ENCODE assay signal across 19 cellular contexts in the genomic region with DNA sequence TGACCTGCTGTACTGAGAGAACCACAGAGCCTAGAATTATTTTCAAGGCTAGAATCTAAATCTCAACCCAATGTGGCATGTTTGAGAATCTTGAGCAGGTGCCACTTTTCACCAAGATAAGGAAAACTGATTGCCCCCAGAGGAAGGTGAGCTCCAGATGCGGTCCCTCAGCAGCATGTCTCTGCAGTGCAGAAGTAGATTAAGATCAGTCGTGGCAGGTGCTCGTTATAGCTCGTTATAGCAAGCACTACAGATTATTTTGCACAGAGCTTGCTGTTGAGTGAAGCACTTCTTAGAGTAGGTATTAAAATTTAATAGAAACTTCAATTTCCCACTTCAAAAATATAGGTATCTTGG.
"Had no signal": no experiment of that assay in that cellular context is flagged by ENCODE, and none has a peak within 500 bp of the region (broad histone marks: within the 10 kb centered on the region; RNA-seq: fewer than 3 reads in every experiment).

No MANE protein-coding gene starts in this region.

- H3K4me3 ChIP-seq: body of pancreas, coronary artery, esophagus muscularis mucosa, hepatocyte, tibial nerve, uterus had no signal

- H3K4me3 Mint-ChIP-seq: activated T-cell treated with anti-CD3 and anti-CD28 coated beads, Interleukin-2, amount 50 U/mL, for 24 hours; central memory CD8-positive, alpha-beta T cell; stimulated activated memory B cell treated with anti-CD40 and anti-IgM and Interleukin-4, amounts not matched to agents 10 μg/mL and 1 μg/mL and 100 μg/mL, for 72 hours had no signal

- H3K27me3 ChIP-seq: body of pancreas, esophagus muscularis mucosa, hepatocyte, tibial nerve, uterus had no signal

- H3K36me3 ChIP-seq: uterus had no signal

- H3K9me3 ChIP-seq: body of pancreas, esophagus muscularis mucosa, tibial nerve, uterus had no signal

- H3K4me1 ChIP-seq: body of pancreas, tibial nerve, uterus had no signal

- H2AFZ ChIP-seq: hepatocyte had no signal

- H3K4me2 ChIP-seq: hepatocyte had no signal

- H3K79me2 ChIP-seq: hepatocyte had no signal

- H3K9me3 Mint-ChIP-seq: activated naive CD4-positive, alpha-beta T cell treated with anti-CD3 and anti-CD28 coated beads, Interleukin-2, amount 50 U/mL, for 72 hours; activated T-cell treated with anti-CD3 and anti-CD28 coated beads, Interleukin-2, amount 50 U/mL, for 24 hours; central memory CD8-positive, alpha-beta T cell; naive B cell; stimulated activated memory B cell treated with anti-CD40 and anti-IgM and Interleukin-4, amounts not matched to agents 10 μg/mL and 1 μg/mL and 100 μg/mL, for 72 hours had no signal

- H3K27ac Mint-ChIP-seq: activated naive CD4-positive, alpha-beta T cell treated with anti-CD3 and anti-CD28 coated beads, Interleukin-2, amount 50 U/mL, for 72 hours; activated T-cell treated with anti-CD3 and anti-CD28 coated beads, Interleukin-2, amount 50 U/mL, for 24 hours; stimulated activated memory B cell treated with anti-CD40 and anti-IgM and Interleukin-4, amounts not matched to agents 10 μg/mL and 1 μg/mL and 100 μg/mL, for 72 hours had no signal

- ATAC-seq: activated naive CD4-positive, alpha-beta T cell treated with anti-CD3 and anti-CD28 coated beads, Interleukin-2, amount 50 U/mL, for 72 hours; body of pancreas; left lobe of liver; stimulated activated memory B cell treated with anti-CD40 and anti-IgM and Interleukin-4, amounts not matched to agents 10 μg/mL and 1 μg/mL and 100 μg/mL, for 72 hours had no signal

- H3K27me3 Mint-ChIP-seq: activated T-cell treated with anti-CD3 and anti-CD28 coated beads, Interleukin-2, amount 50 U/mL, for 24 hours; central memory CD8-positive, alpha-beta T cell; naive B cell; stimulated activated memory B cell treated with anti-CD40 and anti-IgM and Interleukin-4, amounts not matched to agents 10 μg/mL and 1 μg/mL and 100 μg/mL, for 72 hours had no signal

- DNase-seq: activated CD4-positive, alpha-beta T cell treated with anti-CD3 and anti-CD28 coated beads, Interleukin-2, amount 50 U/mL, for 48 hours; activated effector memory CD4-positive, alpha-beta T cell treated with anti-CD3 and anti-CD28 coated beads, Interleukin-2, amount 50 U/mL, for 16 hours; activated T-cell treated with anti-CD3 and anti-CD28 coated beads, Interleukin-2, amount 50 U/mL, for 24 hours; amygdala; body of pancreas; mammary epithelial cell; posterior cingulate gyrus; retina; stimulated activated CD4-positive, alpha-beta T cell treated with anti-CD3 and anti-CD28 coated beads, Interleukin-2, amount 100 ng/mL, for 48 hours; uterus had no signal

- H3K4me1 Mint-ChIP-seq: central memory CD8-positive, alpha-beta T cell; stimulated activated memory B cell treated with anti-CD40 and anti-IgM and Interleukin-4, amounts not matched to agents 10 μg/mL and 1 μg/mL and 100 μg/mL, for 72 hours had no signal
